ENCODE assay signal across 26 cellular contexts in genomic region chr2:3453196-3453845, GRCh38.
DNase-seq lines count a peak whose midpoint lies in the region; ATAC-seq, FAIRE-seq and TF ChIP-seq lines count a peak whose summit lies in the region.
"Had no signal": no experiment of that assay in that cellular context is flagged by ENCODE, and none has a peak within 500 bp of the region (broad histone marks: within the 10 kb centered on the region; RNA-seq: fewer than 3 reads in every experiment).

No MANE protein-coding gene starts in this region.

- in situ Hi-C loops in G401 (cut with HindIII; ENCODE audit: low sequenced_read_pairs) = no loop called here

- FAIRE-seq in urothelium cell line (lab: Jason Lieb, UNC) = no peak

- no peak overlapping the region for H2AFZ ChIP-seq in osteoblast (ENCODE audit: low read length)

- DNase-seq in G401 (ENCODE audit: low spot score) (peak; percentile 36), RWPE2 (ENCODE audit: low spot score) (peak; percentile 43), fibroblast of the aortic adventitia (ENCODE audit: low read depth) (peak; percentile 26), osteoblast (ENCODE audit: insufficient read length, low spot score, missing footprints) (peak; percentile 45), urothelium cell line (ENCODE audit: low spot score) (no peak)
- DNase-seq: activated B cell treated with CpG ODN at 0.5 μM for 24 hours; activated CD8-positive, alpha-beta T cell treated with anti-CD3 and anti-CD28 coated beads for 36 hours; activated naive CD4-positive, alpha-beta T cell treated with anti-CD3 and anti-CD28 coated beads for 36 hours; activated T-cell treated with anti-CD3 and anti-CD28 coated beads, Interleukin-2, amount 50 U/mL, for 72 hours; cerebellar nuclear complex; DMS53; effector memory CD8-positive, alpha-beta T cell; esophagus squamous epithelium; GF-D8; H9; KBM-7; mesendoderm; naive B cell; NCI-H1436 treated with DMSO at 0.1 percent for 48 hours; NCI-H2171; NCI-H524 treated with DMSO at 0.1 percent for 48 hours; T1000 had no signal

- no peaks in the 10 kb centered on the region for H3K9me3 ChIP-seq in RWPE2 (ENCODE audit: severe bottlenecking)
- H3K9me3 ChIP-seq in osteoblast (ENCODE audit: low read depth, low read length) = no peaks in the 10 kb centered on the region
- H3K9me3 ChIP-seq: esophagus squamous epithelium, gastroesophageal sphincter, suprapubic skin had no signal

- H3K27ac ChIP-seq in RWPE2 (ENCODE audit: poor library complexity, severe bottlenecking) (no peak overlapping the region), osteoblast (ENCODE audit: low read depth, low read length) (no peak overlapping the region)
- H3K27ac ChIP-seq: esophagus squamous epithelium, gastroesophageal sphincter, suprapubic skin had no signal

- peaks cover 5% of the 10 kb centered on the region for H4K20me1 ChIP-seq in osteoblast (ENCODE audit: insufficient read depth, low read length)

- no peak for ATAC-seq in RWPE2 (ENCODE audit: low read depth)
- no peak for ATAC-seq in GM19351 (IDR thresholded peaks at IDR 0.05; ENCODE audit: unreplicated experiment)
- ATAC-seq in GM19023 (IDR thresholded peaks at IDR 0.05; ENCODE audit: unreplicated experiment) = no peak
- ATAC-seq: activated CD8-positive, alpha-beta T cell treated with anti-CD3 and anti-CD28 coated beads for 36 hours; activated T-cell treated with anti-CD3 and anti-CD28 coated beads, Interleukin-2, amount 50 U/mL, for 72 hours; effector memory CD8-positive, alpha-beta T cell; gastroesophageal sphincter had no signal

- no peak overlapping the region for H3K4me3 ChIP-seq in RWPE2 (ENCODE audit: severe bottlenecking)
- no peak overlapping the region for H3K4me3 ChIP-seq in fibroblast of the aortic adventitia (ENCODE audit: low read depth, low read length)
- no peak overlapping the region for H3K4me3 ChIP-seq in osteoblast (ENCODE audit: insufficient read depth, low read length)
- H3K4me3 ChIP-seq: esophagus squamous epithelium, gastroesophageal sphincter, suprapubic skin had no signal

- H3K27me3 ChIP-seq in RWPE2 (ENCODE audit: insufficient read depth, poor library complexity, severe bottlenecking) (no peaks in the 10 kb centered on the region), osteoblast (ENCODE audit: insufficient read depth, low read length) (no peaks in the 10 kb centered on the region)
- H3K27me3 ChIP-seq: esophagus squamous epithelium, gastroesophageal sphincter, suprapubic skin had no signal

- TF ChIP-seq CTCF in RWPE2 (IDR thresholded peaks at IDR 0.05; ENCODE audit: poor library complexity, severe bottlenecking) (no peak), fibroblast of the aortic adventitia (IDR thresholded peaks at IDR 0.05; ENCODE audit: insufficient read depth, low read length) (no peak), osteoblast (IDR thresholded peaks at IDR 0.05; ENCODE audit: extremely low read depth, low read depth, low read length) (no peak)

- H3K4me2 ChIP-seq in osteoblast (ENCODE audit: insufficient read depth, low read length) = no peak overlapping the region

- no peaks in the 10 kb centered on the region for H3K79me2 ChIP-seq in osteoblast (ENCODE audit: insufficient read depth, low read length)

- peaks cover 15% of the 10 kb centered on the region for H3K36me3 ChIP-seq in RWPE2 (ENCODE audit: low read depth)
- peaks cover 43% of the 10 kb centered on the region for H3K36me3 ChIP-seq in osteoblast (ENCODE audit: insufficient read depth, low read length)

- H3K4me1 ChIP-seq in RWPE2 (ENCODE audit: insufficient read depth, poor library complexity, severe bottlenecking) (no peaks in the 10 kb centered on the region), osteoblast (ENCODE audit: insufficient read depth, low read length) (no peaks in the 10 kb centered on the region)
- H3K4me1 ChIP-seq: suprapubic skin had no signal
